ENCODE assay signal across 1 cellular context in genomic region chr11:118046051-118046963, GRCh38.
A peak's percentile ranks its signal among the peaks of the same experiment; 100 is the strongest.
TF ChIP-seq lines count a peak whose summit lies in the region.

No MANE protein-coding gene starts in this region.

TF ChIP-seq in GM12878, 131 proteins besides CTCF, POLR2A, EP300 and RAD21 (continues in another document):
- TF ChIP-seq IRF5 (IDR thresholded peaks at IDR 0.05; ENCODE audit: borderline replicate concordance) (no peak), SRF (IDR thresholded peaks at IDR 0.05; ENCODE audit: low read depth in 2 of 2, low read length in 2 of 2) (no peak), ZNF217 (IDR thresholded peaks at IDR 0.05) (peak; percentile 84), SUZ12 (IDR thresholded peaks at IDR 0.05; ENCODE audit: unreplicated experiment) (no peak), ZBTB40 (IDR thresholded peaks at IDR 0.05; ENCODE audit: borderline replicate concordance) (no peak), ZBTB33 (IDR thresholded peaks at IDR 0.05) (no peak), LARP7 (IDR thresholded peaks at IDR 0.05) (no peak), RB1 (IDR thresholded peaks at IDR 0.05; ENCODE audit: borderline replicate concordance) (no peak), BHLHE40 (IDR thresholded peaks at IDR 0.05; ENCODE audit: borderline replicate concordance in 1 of 2, low read depth in 2 of 2, low read length in 1 of 2) (no peak), NKRF (conservative IDR thresholded peaks at IDR 0.05) (no peak), E2F4 (IDR thresholded peaks at IDR 0.05; ENCODE audit: low read depth, low read length) (no peak), ZNF622 (IDR thresholded peaks at IDR 0.05) (no peak), SREBF2 (IDR thresholded peaks at IDR 0.05; ENCODE audit: low read length) (no peak), PBX3 (IDR thresholded peaks at IDR 0.05; ENCODE audit: insufficient replicate concordance, low read depth, low read length) (no peak), MEF2B (IDR thresholded peaks at IDR 0.05; ENCODE audit: partially characterized antibody, poor library complexity, severe bottlenecking) (peak; percentile 93), PRDM15 (CRISPR knock-in tag; IDR thresholded peaks at IDR 0.05) (no peak), SIN3A (IDR thresholded peaks at IDR 0.05; ENCODE audit: low read depth, low read length) (no peak), SMAD1 (IDR thresholded peaks at IDR 0.05; ENCODE audit: low read depth, partially characterized antibody) (no peak), CHD1 (IDR thresholded peaks at IDR 0.05; ENCODE audit: low read depth, low read length) (no peak), EED (IDR thresholded peaks at IDR 0.05; ENCODE audit: low read depth) (peak; percentile 52; the same call in 1 of the 2 replicates), SIX5 (IDR thresholded peaks at IDR 0.05; ENCODE audit: low read depth, low read length, severe bottlenecking) (no peak), NFIC (IDR thresholded peaks at IDR 0.05; ENCODE audit: low read depth, low read length) (peak; percentile 67), SMARCA5 (IDR thresholded peaks at IDR 0.05) (no peak), CHD4 (IDR thresholded peaks at IDR 0.05) (no peak), RUNX3 (IDR thresholded peaks at IDR 0.05; ENCODE audit: low read length) (no peak; the same call in 1 of the 2 replicates), FOXM1 (IDR thresholded peaks at IDR 0.05; ENCODE audit: low read depth, low read length) (no peak; the same call in 1 of the 2 replicates), MAX (IDR thresholded peaks at IDR 0.05; ENCODE audit: low read depth, low read length) (no peak), HDGF (IDR thresholded peaks at IDR 0.05) (no peak), SREBF1 (IDR thresholded peaks at IDR 0.05; ENCODE audit: low read length) (no peak), BMI1 (IDR thresholded peaks at IDR 0.05; ENCODE audit: borderline replicate concordance) (no peak), NFXL1 (IDR thresholded peaks at IDR 0.05; ENCODE audit: borderline replicate concordance) (no peak), TBL1XR1 (IDR thresholded peaks at IDR 0.05; ENCODE audit: low read depth, low read length) (no peak), YBX1 (IDR thresholded peaks at IDR 0.05) (no peak), POLR2AphosphoS5 (IDR thresholded peaks at IDR 0.05; ENCODE audit: low read length) (no peak), SPI1 (IDR thresholded peaks at IDR 0.05; ENCODE audit: borderline replicate concordance, insufficient read depth, low read depth, low read length) (no peak), IRF3 (IDR thresholded peaks at IDR 0.05) (no peak), RBBP5 (conservative IDR thresholded peaks at IDR 0.05) (no peak), PAX8 (IDR thresholded peaks at IDR 0.05) (no peak), SUPT20H (IDR thresholded peaks at IDR 0.05; ENCODE audit: borderline replicate concordance, control insufficient read depth, low read depth, low read length) (no peak), ZZZ3 (IDR thresholded peaks at IDR 0.05; ENCODE audit: control insufficient read depth, insufficient read length, low read depth) (no peak), CREM (IDR thresholded peaks at IDR 0.05; ENCODE audit: low read depth) (no peak), JUND (IDR thresholded peaks at IDR 0.05; ENCODE audit: low read depth, low read length) (no peak), TCF3 (IDR thresholded peaks at IDR 0.05; ENCODE audit: borderline replicate concordance, insufficient read depth, low read depth, low read length) (no peak), ZNF207 (IDR thresholded peaks at IDR 0.05; ENCODE audit: borderline replicate concordance) (no peak), USF2 (IDR thresholded peaks at IDR 0.05; ENCODE audit: borderline replicate concordance, low read depth, low read length) (no peak)
